Comparison of ENCODE assay signal across 1 cellular context in genomic region chr7:155962191-155962967, GRCh38.
TF ChIP-seq lines count a peak whose summit lies in the region.

No MANE protein-coding gene starts in this region.

TF ChIP-seq in HCT116, 20 proteins besides CTCF, POLR2A, EP300 and RAD21 (continued from another document):
- TF ChIP-seq, protein P1, sequence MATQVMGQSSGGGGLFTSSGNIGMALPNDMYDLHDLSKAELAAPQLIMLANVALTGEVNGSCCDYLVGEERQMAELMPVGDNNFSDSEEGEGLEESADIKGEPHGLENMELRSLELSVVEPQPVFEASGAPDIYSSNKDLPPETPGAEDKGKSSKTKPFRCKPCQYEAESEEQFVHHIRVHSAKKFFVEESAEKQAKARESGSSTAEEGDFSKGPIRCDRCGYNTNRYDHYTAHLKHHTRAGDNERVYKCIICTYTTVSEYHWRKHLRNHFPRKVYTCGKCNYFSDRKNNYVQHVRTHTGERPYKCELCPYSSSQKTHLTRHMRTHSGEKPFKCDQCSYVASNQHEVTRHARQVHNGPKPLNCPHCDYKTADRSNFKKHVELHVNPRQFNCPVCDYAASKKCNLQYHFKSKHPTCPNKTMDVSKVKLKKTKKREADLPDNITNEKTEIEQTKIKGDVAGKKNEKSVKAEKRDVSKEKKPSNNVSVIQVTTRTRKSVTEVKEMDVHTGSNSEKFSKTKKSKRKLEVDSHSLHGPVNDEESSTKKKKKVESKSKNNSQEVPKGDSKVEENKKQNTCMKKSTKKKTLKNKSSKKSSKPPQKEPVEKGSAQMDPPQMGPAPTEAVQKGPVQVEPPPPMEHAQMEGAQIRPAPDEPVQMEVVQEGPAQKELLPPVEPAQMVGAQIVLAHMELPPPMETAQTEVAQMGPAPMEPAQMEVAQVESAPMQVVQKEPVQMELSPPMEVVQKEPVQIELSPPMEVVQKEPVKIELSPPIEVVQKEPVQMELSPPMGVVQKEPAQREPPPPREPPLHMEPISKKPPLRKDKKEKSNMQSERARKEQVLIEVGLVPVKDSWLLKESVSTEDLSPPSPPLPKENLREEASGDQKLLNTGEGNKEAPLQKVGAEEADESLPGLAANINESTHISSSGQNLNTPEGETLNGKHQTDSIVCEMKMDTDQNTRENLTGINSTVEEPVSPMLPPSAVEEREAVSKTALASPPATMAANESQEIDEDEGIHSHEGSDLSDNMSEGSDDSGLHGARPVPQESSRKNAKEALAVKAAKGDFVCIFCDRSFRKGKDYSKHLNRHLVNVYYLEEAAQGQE (IDR thresholded peaks at IDR 0.05; ENCODE audit: low read depth) = no peak
- no peak for TF ChIP-seq TCF7L2 (IDR thresholded peaks at IDR 0.05; ENCODE audit: borderline replicate concordance, extremely low read depth, insufficient read depth, insufficient read length)
TF ChIP-seq in HCT116: peak in this region for 0.
